ENCODE assay signal across 1 cellular context in the genomic region with DNA sequence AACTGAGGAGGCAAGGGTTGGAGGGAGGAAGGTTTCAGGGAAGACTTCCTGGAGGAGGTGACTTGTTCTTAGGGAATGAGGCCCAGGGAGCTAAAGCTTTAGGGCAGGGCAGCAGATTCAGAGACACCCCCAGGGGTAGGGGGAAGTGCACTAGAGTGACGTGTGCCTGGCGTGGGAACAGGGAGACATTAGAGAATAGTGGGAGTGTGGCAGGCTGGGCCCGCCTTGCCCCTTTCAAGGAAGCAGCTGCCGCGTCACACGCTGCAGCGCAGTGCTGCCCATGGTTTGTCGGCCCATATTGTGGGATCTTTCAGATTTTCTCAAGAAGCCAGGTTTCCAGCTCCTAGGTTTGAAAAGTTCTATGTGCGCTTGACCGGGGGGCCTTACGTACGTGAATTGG.
TF ChIP-seq lines count a peak whose summit lies in the region.

No MANE protein-coding gene starts in this region.

TF ChIP-seq in GM12878, 131 proteins besides CTCF, POLR2A, EP300 and RAD21 (continued from another document):
- TF ChIP-seq, protein P1, sequence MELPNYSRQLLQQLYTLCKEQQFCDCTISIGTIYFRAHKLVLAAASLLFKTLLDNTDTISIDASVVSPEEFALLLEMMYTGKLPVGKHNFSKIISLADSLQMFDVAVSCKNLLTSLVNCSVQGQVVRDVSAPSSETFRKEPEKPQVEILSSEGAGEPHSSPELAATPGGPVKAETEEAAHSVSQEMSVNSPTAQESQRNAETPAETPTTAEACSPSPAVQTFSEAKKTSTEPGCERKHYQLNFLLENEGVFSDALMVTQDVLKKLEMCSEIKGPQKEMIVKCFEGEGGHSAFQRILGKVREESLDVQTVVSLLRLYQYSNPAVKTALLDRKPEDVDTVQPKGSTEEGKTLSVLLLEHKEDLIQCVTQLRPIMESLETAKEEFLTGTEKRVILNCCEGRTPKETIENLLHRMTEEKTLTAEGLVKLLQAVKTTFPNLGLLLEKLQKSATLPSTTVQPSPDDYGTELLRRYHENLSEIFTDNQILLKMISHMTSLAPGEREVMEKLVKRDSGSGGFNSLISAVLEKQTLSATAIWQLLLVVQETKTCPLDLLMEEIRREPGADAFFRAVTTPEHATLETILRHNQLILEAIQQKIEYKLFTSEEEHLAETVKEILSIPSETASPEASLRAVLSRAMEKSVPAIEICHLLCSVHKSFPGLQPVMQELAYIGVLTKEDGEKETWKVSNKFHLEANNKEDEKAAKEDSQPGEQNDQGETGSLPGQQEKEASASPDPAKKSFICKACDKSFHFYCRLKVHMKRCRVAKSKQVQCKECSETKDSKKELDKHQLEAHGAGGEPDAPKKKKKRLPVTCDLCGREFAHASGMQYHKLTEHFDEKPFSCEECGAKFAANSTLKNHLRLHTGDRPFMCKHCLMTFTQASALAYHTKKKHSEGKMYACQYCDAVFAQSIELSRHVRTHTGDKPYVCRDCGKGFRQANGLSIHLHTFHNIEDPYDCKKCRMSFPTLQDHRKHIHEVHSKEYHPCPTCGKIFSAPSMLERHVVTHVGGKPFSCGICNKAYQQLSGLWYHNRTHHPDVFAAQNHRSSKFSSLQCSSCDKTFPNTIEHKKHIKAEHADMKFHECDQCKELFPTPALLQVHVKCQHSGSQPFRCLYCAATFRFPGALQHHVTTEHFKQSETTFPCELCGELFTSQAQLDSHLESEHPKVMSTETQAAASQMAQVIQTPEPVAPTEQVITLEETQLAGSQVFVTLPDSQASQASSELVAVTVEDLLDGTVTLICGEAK (IDR thresholded peaks at IDR 0.05; ENCODE audit: borderline replicate concordance), result no peak
- TF ChIP-seq SUZ12 (IDR thresholded peaks at IDR 0.05; ENCODE audit: unreplicated experiment), result no peak
- TF ChIP-seq, protein P2, sequence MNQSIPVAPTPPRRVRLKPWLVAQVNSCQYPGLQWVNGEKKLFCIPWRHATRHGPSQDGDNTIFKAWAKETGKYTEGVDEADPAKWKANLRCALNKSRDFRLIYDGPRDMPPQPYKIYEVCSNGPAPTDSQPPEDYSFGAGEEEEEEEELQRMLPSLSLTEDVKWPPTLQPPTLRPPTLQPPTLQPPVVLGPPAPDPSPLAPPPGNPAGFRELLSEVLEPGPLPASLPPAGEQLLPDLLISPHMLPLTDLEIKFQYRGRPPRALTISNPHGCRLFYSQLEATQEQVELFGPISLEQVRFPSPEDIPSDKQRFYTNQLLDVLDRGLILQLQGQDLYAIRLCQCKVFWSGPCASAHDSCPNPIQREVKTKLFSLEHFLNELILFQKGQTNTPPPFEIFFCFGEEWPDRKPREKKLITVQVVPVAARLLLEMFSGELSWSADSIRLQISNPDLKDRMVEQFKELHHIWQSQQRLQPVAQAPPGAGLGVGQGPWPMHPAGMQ (IDR thresholded peaks at IDR 0.05; ENCODE audit: borderline replicate concordance), result no peak
- no peak for TF ChIP-seq MTA3 (IDR thresholded peaks at IDR 0.05; ENCODE audit: borderline replicate concordance, low read length)
- no peak for TF ChIP-seq BCL11A (IDR thresholded peaks at IDR 0.05; ENCODE audit: low read depth, low read length)
- TF ChIP-seq JUND (IDR thresholded peaks at IDR 0.05; ENCODE audit: low read depth, low read length), result no peak
- TF ChIP-seq, protein P3, sequence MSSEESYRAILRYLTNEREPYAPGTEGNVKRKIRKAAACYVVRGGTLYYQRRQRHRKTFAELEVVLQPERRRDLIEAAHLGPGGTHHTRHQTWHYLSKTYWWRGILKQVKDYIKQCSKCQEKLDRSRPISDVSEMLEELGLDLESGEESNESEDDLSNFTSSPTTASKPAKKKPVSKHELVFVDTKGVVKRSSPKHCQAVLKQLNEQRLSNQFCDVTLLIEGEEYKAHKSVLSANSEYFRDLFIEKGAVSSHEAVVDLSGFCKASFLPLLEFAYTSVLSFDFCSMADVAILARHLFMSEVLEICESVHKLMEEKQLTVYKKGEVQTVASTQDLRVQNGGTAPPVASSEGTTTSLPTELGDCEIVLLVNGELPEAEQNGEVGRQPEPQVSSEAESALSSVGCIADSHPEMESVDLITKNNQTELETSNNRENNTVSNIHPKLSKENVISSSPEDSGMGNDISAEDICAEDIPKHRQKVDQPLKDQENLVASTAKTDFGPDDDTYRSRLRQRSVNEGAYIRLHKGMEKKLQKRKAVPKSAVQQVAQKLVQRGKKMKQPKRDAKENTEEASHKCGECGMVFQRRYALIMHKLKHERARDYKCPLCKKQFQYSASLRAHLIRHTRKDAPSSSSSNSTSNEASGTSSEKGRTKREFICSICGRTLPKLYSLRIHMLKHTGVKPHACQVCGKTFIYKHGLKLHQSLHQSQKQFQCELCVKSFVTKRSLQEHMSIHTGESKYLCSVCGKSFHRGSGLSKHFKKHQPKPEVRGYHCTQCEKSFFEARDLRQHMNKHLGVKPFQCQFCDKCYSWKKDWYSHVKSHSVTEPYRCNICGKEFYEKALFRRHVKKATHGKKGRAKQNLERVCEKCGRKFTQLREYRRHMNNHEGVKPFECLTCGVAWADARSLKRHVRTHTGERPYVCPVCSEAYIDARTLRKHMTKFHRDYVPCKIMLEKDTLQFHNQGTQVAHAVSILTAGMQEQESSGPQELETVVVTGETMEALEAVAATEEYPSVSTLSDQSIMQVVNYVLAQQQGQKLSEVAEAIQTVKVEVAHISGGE (CRISPR knock-in tag; IDR thresholded peaks at IDR 0.05), result no peak
- TF ChIP-seq, protein P4, sequence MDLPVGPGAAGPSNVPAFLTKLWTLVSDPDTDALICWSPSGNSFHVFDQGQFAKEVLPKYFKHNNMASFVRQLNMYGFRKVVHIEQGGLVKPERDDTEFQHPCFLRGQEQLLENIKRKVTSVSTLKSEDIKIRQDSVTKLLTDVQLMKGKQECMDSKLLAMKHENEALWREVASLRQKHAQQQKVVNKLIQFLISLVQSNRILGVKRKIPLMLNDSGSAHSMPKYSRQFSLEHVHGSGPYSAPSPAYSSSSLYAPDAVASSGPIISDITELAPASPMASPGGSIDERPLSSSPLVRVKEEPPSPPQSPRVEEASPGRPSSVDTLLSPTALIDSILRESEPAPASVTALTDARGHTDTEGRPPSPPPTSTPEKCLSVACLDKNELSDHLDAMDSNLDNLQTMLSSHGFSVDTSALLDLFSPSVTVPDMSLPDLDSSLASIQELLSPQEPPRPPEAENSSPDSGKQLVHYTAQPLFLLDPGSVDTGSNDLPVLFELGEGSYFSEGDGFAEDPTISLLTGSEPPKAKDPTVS (IDR thresholded peaks at IDR 0.05; ENCODE audit: low read depth, low read length), result no peak
